27 cellular contexts compared by ENCODE assay signal in genomic region chr7:123945938-123946337, GRCh38. TPM values are rescaled to one million over a fixed set of nuclear protein-coding genes. Genes with fewer than 3 reads are reported as not detected.
"Had no signal": no experiment of that assay in that cellular context is flagged by ENCODE, and none has a peak within 500 bp of the region (broad histone marks: within the 10 kb centered on the region; RNA-seq: fewer than 3 reads in every experiment).

No MANE protein-coding gene starts in this region.

- ATAC-seq: activated CD8-positive, alpha-beta memory T cell treated with anti-CD3 and anti-CD28 coated beads, Interleukin-2, amount 10 ng/mL, durations not matched to agents 7 days and 5 days; body of pancreas had no signal

- H3K27ac Mint-ChIP-seq: activated B cell treated with CpG ODN at 0.5 μM for 24 hours; activated CD4-positive, alpha-beta T cell treated with anti-CD3 and anti-CD28 coated beads, Interleukin-2, amount 10 ng/mL, durations not matched to agents 24 days and 14 days; activated CD8-positive, alpha-beta memory T cell treated with anti-CD3 and anti-CD28 coated beads, Interleukin-2, amount 10 ng/mL, durations not matched to agents 7 days and 5 days; activated naive CD4-positive, alpha-beta T cell treated with anti-CD3 and anti-CD28 coated beads, Interleukin-2, amount 50 U/mL, for 24 hours; activated T-cell treated with anti-CD3 and anti-CD28 coated beads, Interleukin-2, amount 50 U/mL, for 24 hours; activated T-helper 1 cell treated with anti-CD3 and anti-CD28 coated beads, Interleukin-12 subunit alpha, Interleukin-12 subunit beta, Interleukin-2, Interleukin-4 antibody, amounts not matched to agents 30 ng/mL and 10 ng/mL and 1 ng/mL, durations not matched to agents 14 hours and 24 hours and 36 hours; T-helper 1 cell treated with Interleukin-12 subunit alpha and Interleukin-12 subunit beta and Interleukin-4 antibody, amounts not matched to agents 30 μg/mL and 1 μg/mL, for 36 hours had no signal

- H3K27me3 ChIP-seq: ascending aorta, body of pancreas had no signal

- H3K9me3 ChIP-seq: ascending aorta, body of pancreas had no signal

- DNase-seq: activated B cell treated with CpG ODN at 0.5 μM for 24 hours; activated CD4-positive, alpha-beta T cell treated with anti-CD3 and anti-CD28 coated beads for 1 hour; activated CD4-positive, alpha-beta T cell treated with anti-CD3 and anti-CD28 coated beads, Interleukin-2, amount 10 ng/mL, durations not matched to agents 24 days and 14 days; activated CD4-positive, alpha-beta T cell treated with anti-CD3 and anti-CD28 coated beads, Interleukin-2, amount 50 U/mL, for 48 hours; activated CD8-positive, alpha-beta memory T cell treated with anti-CD3 and anti-CD28 coated beads, Interleukin-2, amount 10 ng/mL, durations not matched to agents 7 days and 5 days; activated effector memory CD4-positive, alpha-beta T cell treated with Interleukin-2 at 50 U/mL for 16 hours; activated naive CD4-positive, alpha-beta T cell; activated T-cell treated with anti-CD3 and anti-CD28 coated beads, Interleukin-2, amount 50 U/mL, for 24 hours; body of pancreas; central memory CD4-positive, alpha-beta T cell; Karpas-422; MM.1S; NCI-H1105 treated with DMSO at 0.1 percent for 48 hours; NCI-H146; NCI-H187 treated with DMSO at 0.1 percent for 48 hours; NCI-H2081 treated with DMSO at 0.1 percent for 48 hours; NCI-H2171 treated with DMSO at 0.1 percent for 48 hours; NCI-H510A treated with DMSO at 0.1 percent for 48 hours; NCI-H69; SHP77 treated with DMSO at 0.1 percent for 48 hours had no signal

- H3K36me3 Mint-ChIP-seq: activated CD8-positive, alpha-beta memory T cell treated with anti-CD3 and anti-CD28 coated beads, Interleukin-2, amount 10 ng/mL, durations not matched to agents 7 days and 5 days; activated naive CD4-positive, alpha-beta T cell treated with anti-CD3 and anti-CD28 coated beads, Interleukin-2, amount 50 U/mL, for 24 hours had no signal

- H3K4me1 ChIP-seq: ascending aorta, body of pancreas had no signal

- H3K4me3 ChIP-seq: ascending aorta, body of pancreas had no signal

- H3K4me3 Mint-ChIP-seq: activated B cell treated with CpG ODN at 0.5 μM for 24 hours; activated CD4-positive, alpha-beta T cell treated with anti-CD3 and anti-CD28 coated beads, Interleukin-2, amount 10 ng/mL, durations not matched to agents 24 days and 14 days; activated CD8-positive, alpha-beta memory T cell treated with anti-CD3 and anti-CD28 coated beads, Interleukin-2, amount 10 ng/mL, durations not matched to agents 7 days and 5 days; activated naive CD4-positive, alpha-beta T cell treated with anti-CD3 and anti-CD28 coated beads, Interleukin-2, amount 50 U/mL, for 24 hours; activated T-cell treated with anti-CD3 and anti-CD28 coated beads, Interleukin-2, amount 50 U/mL, for 24 hours; activated T-helper 1 cell treated with anti-CD3 and anti-CD28 coated beads, Interleukin-12 subunit alpha, Interleukin-12 subunit beta, Interleukin-2, Interleukin-4 antibody, amounts not matched to agents 30 ng/mL and 10 ng/mL and 1 ng/mL, durations not matched to agents 14 hours and 24 hours and 36 hours; T-helper 1 cell treated with Interleukin-12 subunit alpha and Interleukin-12 subunit beta and Interleukin-4 antibody, amounts not matched to agents 30 μg/mL and 1 μg/mL, for 36 hours had no signal

- H3K4me1 Mint-ChIP-seq: activated B cell treated with CpG ODN at 0.5 μM for 24 hours; activated CD4-positive, alpha-beta T cell treated with anti-CD3 and anti-CD28 coated beads, Interleukin-2, amount 10 ng/mL, durations not matched to agents 24 days and 14 days; activated CD8-positive, alpha-beta memory T cell treated with anti-CD3 and anti-CD28 coated beads, Interleukin-2, amount 10 ng/mL, durations not matched to agents 7 days and 5 days; activated naive CD4-positive, alpha-beta T cell treated with anti-CD3 and anti-CD28 coated beads, Interleukin-2, amount 50 U/mL, for 24 hours had no signal

- H3K27ac ChIP-seq: ascending aorta, body of pancreas had no signal

- H3K36me3 ChIP-seq: ascending aorta had no signal

- H3K9me3 Mint-ChIP-seq: activated CD4-positive, alpha-beta T cell treated with anti-CD3 and anti-CD28 coated beads, Interleukin-2, amount 10 ng/mL, durations not matched to agents 24 days and 14 days; activated naive CD4-positive, alpha-beta T cell treated with anti-CD3 and anti-CD28 coated beads, Interleukin-2, amount 50 U/mL, for 24 hours; activated T-cell treated with anti-CD3 and anti-CD28 coated beads, Interleukin-2, amount 50 U/mL, for 24 hours; activated T-helper 1 cell treated with anti-CD3 and anti-CD28 coated beads, Interleukin-12 subunit alpha, Interleukin-12 subunit beta, Interleukin-2, Interleukin-4 antibody, amounts not matched to agents 30 ng/mL and 10 ng/mL and 1 ng/mL, durations not matched to agents 14 hours and 24 hours and 36 hours; T-helper 1 cell treated with Interleukin-12 subunit alpha and Interleukin-12 subunit beta and Interleukin-4 antibody, amounts not matched to agents 30 μg/mL and 1 μg/mL, for 36 hours had no signal

RNA-seq across cellular contexts. Expression of gene SPAM1, which starts 20.9 kb away (rescaled TPM):
- total RNA-seq: activated B cell treated with CpG ODN at 0.5 μM for 24 hours; activated CD4-positive, alpha-beta T cell treated with anti-CD3 and anti-CD28 coated beads, Interleukin-2, amount 10 ng/mL, durations not matched to agents 24 days and 14 days; activated CD8-positive, alpha-beta memory T cell treated with anti-CD3 and anti-CD28 coated beads, Interleukin-2, amount 10 ng/mL, durations not matched to agents 7 days and 5 days; activated T-helper 1 cell treated with anti-CD3 and anti-CD28 coated beads, Interleukin-12 subunit alpha, Interleukin-12 subunit beta, Interleukin-2, Interleukin-4 antibody, amounts not matched to agents 30 ng/mL and 10 ng/mL and 1 ng/mL, durations not matched to agents 14 hours and 24 hours and 36 hours; ascending aorta; body of pancreas; bronchial epithelial cell; chondrocyte; SK-MEL-5 had no signal
